8 cellular contexts compared by ENCODE assay signal in the genomic region with DNA sequence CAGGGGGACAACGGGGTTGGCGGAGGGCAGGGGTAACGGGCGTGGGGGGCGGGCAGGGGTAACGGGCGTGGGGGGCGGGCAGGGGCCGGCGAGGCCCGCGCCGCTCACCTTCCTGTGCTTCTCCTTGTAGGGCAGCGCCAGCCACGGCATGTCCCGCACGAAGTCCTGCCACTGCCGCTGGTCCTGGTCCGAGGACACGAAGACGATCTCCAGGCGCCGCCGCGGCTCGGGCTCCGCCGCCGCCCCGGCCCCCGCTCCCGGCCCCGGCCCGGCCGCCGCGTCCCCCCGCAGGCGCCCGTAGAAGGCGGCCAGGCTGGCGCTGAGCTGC. TPM values are rescaled to one million over a fixed set of nuclear protein-coding genes. Genes with fewer than 3 reads are reported as not detected.
A peak's percentile ranks its signal among the peaks of the same experiment; 100 is the strongest.
DNase-seq lines count a peak whose midpoint lies in the region; ATAC-seq and TF ChIP-seq lines count a peak whose summit lies in the region.

No MANE protein-coding gene starts in this region.

- intact Hi-C loops in Panc1 (cut with micrococcal nuclease; ENCODE audit: unreplicated experiment): no loop called here

- H3K36me3 ChIP-seq in Panc1 (ENCODE audit: control insufficient read depth, insufficient read depth, low read length) (no peaks in the 10 kb centered on the region; the same call in none of the 2 replicates), gastroesophageal sphincter (no peaks in the 10 kb centered on the region)

- H3K4me1 ChIP-seq in Panc1 (ENCODE audit: control insufficient read depth, insufficient read depth, low read length): peaks cover 21% of the 10 kb centered on the region
- peaks cover 0 to 56% (median 28%) of the 10 kb centered on the region in 3 donors for H3K4me1 ChIP-seq in gastroesophageal sphincter

- POLR2A ChIA-PET in Panc1 (lab: Charles Lee): interaction anchor here (0.7 kb wide), 1 partner anchor 25 kb away, joined by 4 read pairs; no protein-coding TSS in a partner anchor

- in situ Hi-C loops in Panc1 (cut with HindIII; ENCODE audit: low pct_unique_long_range_greater_than_20kb, low sequenced_read_pairs): no loop called here

- TF ChIP-seq CTCF in Panc1 (IDR thresholded peaks at IDR 0.05): no peak
- TF ChIP-seq CTCF in gastroesophageal sphincter (IDR thresholded peaks at IDR 0.05): no peak

- TF ChIP-seq EP300 in gastroesophageal sphincter (IDR thresholded peaks at IDR 0.05): no peak

- no TSS peak for BruUV-seq in Panc1 (replicated peaks; lab: Mats Ljungman, UMichigan)

- WGBS in gastroesophageal sphincter (ENCODE audit: low coverage in 1 of 2), 2 donors: 0% methylated on average over 3 of the region's 42 CpGs; no CpG with 5 or more reads in 1 of the 2 donors

- H3K27me3 ChIP-seq in Panc1 (ENCODE audit: control insufficient read depth, insufficient read depth, low read length): no peaks in the 10 kb centered on the region
- H3K27me3 ChIP-seq in gastroesophageal sphincter: no peaks in the 10 kb centered on the region

- DNase-seq in Panc1 (ENCODE audit: low read depth, low spot score): no peak
- DNase-seq in D341Med (ENCODE audit: low spot score): no peak
- no peak for DNase-seq in NCI-H1930 (lab: John Stamatoyannopoulos, UW)
- DNase-seq in NCI-H510A treated with DMSO at 0.1 percent for 48 hours (lab: John Stamatoyannopoulos, UW): no peak

- CTCF ChIA-PET in Panc1 (lab: Charles Lee): interaction anchor here (0.5 kb wide), 1 partner anchor 111 kb away, joined by 3 read pairs; no protein-coding TSS in a partner anchor

- TF ChIP-seq POLR2A in gastroesophageal sphincter (IDR thresholded peaks at IDR 0.05): no peak

- ATAC-seq in GM21737 (IDR thresholded peaks at IDR 0.05; ENCODE audit: unreplicated experiment) (peak; percentile 30), Panc1 (peak; percentile 74), gastroesophageal sphincter (peak; percentile 71), GM19023 (IDR thresholded peaks at IDR 0.05; ENCODE audit: unreplicated experiment) (no peak)

- H3K27ac ChIP-seq in Panc1 (ENCODE audit: low read length): no peak overlapping the region
- H3K27ac ChIP-seq in gastroesophageal sphincter: peak overlapping the region; percentile 73 to 96 (median 94)
- peak overlapping the region in 18 of 21 experiments; percentile 37 to 91 (median 82) for H3K27ac ChIP-seq in skin epidermis

- H3K4me3 ChIP-seq in Panc1 (ENCODE audit: low read depth in 2 of 2, low read length in 2 of 2): peak overlapping the region; percentile 38 to 46
- H3K4me3 ChIP-seq in gastroesophageal sphincter: peak overlapping the region; percentile 83 to 85
- peak overlapping the region; percentile 58 to 75 (median 67) for H3K4me3 ChIP-seq in skin epidermis

- no peaks in the 10 kb centered on the region for H3K9me3 ChIP-seq in Panc1 (ENCODE audit: control insufficient read depth, insufficient read depth, low read depth, low read length)
- H3K9me3 ChIP-seq in gastroesophageal sphincter: no peaks in the 10 kb centered on the region

RNA-seq across cellular contexts. Expression of a gene that starts 0.4 kb away (rescaled TPM):
- total RNA-seq in Panc1 (2021; ENCODE audit: unreplicated experiment): 126 TPM
- 134 TPM for polyA plus RNA-seq in Panc1 (2012; ENCODE audit: insufficient read length)
- total RNA-seq in gastroesophageal sphincter: 100 to 1,000 TPM in 1 of 4 donors, 10 to 100 TPM in 3; 39.6 to 103 (median 59.1) TPM

RNA-seq across cellular contexts. Expression of a gene that starts 17.8 kb away (rescaled TPM):
- total RNA-seq in Panc1 (2021; ENCODE audit: unreplicated experiment) (10.2 TPM), gastroesophageal sphincter (10 to 100 TPM; 13.7 to 20.9 (median 16.0) TPM)
- polyA plus RNA-seq in Panc1 (2012; ENCODE audit: insufficient read length): 10.7 TPM
